Comparison of ENCODE assay signal across 8 cellular contexts in genomic region chr6:38871745-38872568, GRCh38.
A peak's percentile ranks its signal among the peaks of the same experiment; 100 is the strongest.
DNase-seq lines count a peak whose midpoint lies in the region; ATAC-seq and TF ChIP-seq lines count a peak whose summit lies in the region.

No MANE protein-coding gene starts in this region.

- POLR2A ChIA-PET in HEK293T (lab: Yijun Ruan, JAX) = no interaction called here

- no peak overlapping the region for H3K27ac ChIP-seq in CD4-positive, CD25-positive, alpha-beta regulatory T cell (ENCODE audit: insufficient read depth, low read length, poor library complexity, severe bottlenecking)
- H3K27ac ChIP-seq in fibroblast of lung (ENCODE audit: insufficient read depth, low read length) = no peak overlapping the region
- H3K27ac ChIP-seq in neural progenitor cell = no peak overlapping the region
- H3K27ac ChIP-seq in tibial nerve = no peak overlapping the region

- ATAC-seq in CD4-positive, CD25-positive, alpha-beta regulatory T cell (ENCODE audit: low read depth in 2 of 2) = peak in 1 of 2 donors; percentile 52
- no peak for ATAC-seq in stimulated activated memory B cell treated with anti-CD40 and anti-IgM and Interleukin-4, amounts not matched to agents 10 μg/mL and 1 μg/mL and 100 μg/mL, for 72 hours

- H3K4me2 ChIP-seq in fibroblast of lung (ENCODE audit: extremely low read depth, insufficient read depth, low read length) (no peak overlapping the region), neural progenitor cell (no peak overlapping the region)

- no peak overlapping the region for H3K4me3 Mint-ChIP-seq in CD4-positive, CD25-positive, alpha-beta regulatory T cell
- no peak overlapping the region for H3K4me3 Mint-ChIP-seq in neural progenitor cell
- H3K4me3 Mint-ChIP-seq in stimulated activated memory B cell treated with anti-CD40 and anti-IgM and Interleukin-4, amounts not matched to agents 10 μg/mL and 1 μg/mL and 100 μg/mL, for 72 hours = no peak overlapping the region

- TF ChIP-seq POLR2A in tibial nerve (IDR thresholded peaks at IDR 0.05) = no peak

- 39 to 40% methylated on average over 15 of the region's 15 CpGs for WGBS in tibial nerve, 2 donors

- H2AFZ ChIP-seq in fibroblast of lung (ENCODE audit: low read length) = no peak overlapping the region
- peak overlapping the region; percentile 10 for H2AFZ ChIP-seq in neural progenitor cell (replicated peaks)

- H3K27me3 ChIP-seq in CD4-positive, CD25-positive, alpha-beta regulatory T cell (ENCODE audit: control insufficient read depth, insufficient read depth, low read length) = peaks cover 1% of the 10 kb centered on the region
- H3K27me3 ChIP-seq in NT2/D1 (ENCODE audit: insufficient read depth, insufficient read length) (no peaks in the 10 kb centered on the region), fibroblast of lung (ENCODE audit: control insufficient read depth, insufficient read depth, low read length) (no peaks in the 10 kb centered on the region), neural progenitor cell (no peaks in the 10 kb centered on the region), tibial nerve (no peaks in the 10 kb centered on the region)

- H4K20me1 ChIP-seq in fibroblast of lung (ENCODE audit: control insufficient read depth, extremely low read depth, insufficient read depth, low read length) = no peaks in the 10 kb centered on the region
- H4K20me1 ChIP-seq in neural progenitor cell (ENCODE audit: low read depth) = no peaks in the 10 kb centered on the region

- no peaks in the 10 kb centered on the region for H3F3A ChIP-seq in neural progenitor cell (ENCODE audit: low read depth)

- H3K9ac ChIP-seq in NT2/D1 (ENCODE audit: insufficient read length, low read depth) (no peak overlapping the region), fibroblast of lung (ENCODE audit: insufficient read depth, low read length) (no peak overlapping the region), neural progenitor cell (no peak overlapping the region)

- peaks cover 0 to 3% (median 0%) of the 10 kb centered on the region in 7 donors for H3K9me3 Mint-ChIP-seq in CD4-positive, CD25-positive, alpha-beta regulatory T cell
- no peaks in the 10 kb centered on the region for H3K9me3 Mint-ChIP-seq in neural progenitor cell
- H3K9me3 Mint-ChIP-seq in stimulated activated memory B cell treated with anti-CD40 and anti-IgM and Interleukin-4, amounts not matched to agents 10 μg/mL and 1 μg/mL and 100 μg/mL, for 72 hours = no peaks in the 10 kb centered on the region

- peak; percentile 14 to 68 (median 66) for DNase-seq in CD4-positive, CD25-positive, alpha-beta regulatory T cell
- peak; percentile 74 for DNase-seq in HEK293T (ENCODE audit: extremely low spot score)
- DNase-seq in NT2/D1 (ENCODE audit: low read depth, low spot score) = peak; percentile 32
- peak; percentile 41 for DNase-seq in activated T-cell treated with anti-CD3 and anti-CD28 coated beads for 4 hours
- DNase-seq in fibroblast of lung (ENCODE audit: low read depth in 2 of 2) = peak; percentile 24 to 60
- DNase-seq in neural progenitor cell (ENCODE audit: low spot score) = peak; percentile 77
- peak; percentile 16 to 72 for DNase-seq in tibial nerve (ENCODE audit: low spot score in 2 of 2)

- H3K36me3 Mint-ChIP-seq in CD4-positive, CD25-positive, alpha-beta regulatory T cell = no peaks in the 10 kb centered on the region
- H3K36me3 Mint-ChIP-seq in neural progenitor cell = no peaks in the 10 kb centered on the region
- H3K36me3 Mint-ChIP-seq in stimulated activated memory B cell treated with anti-CD40 and anti-IgM and Interleukin-4, amounts not matched to agents 10 μg/mL and 1 μg/mL and 100 μg/mL, for 72 hours = no peaks in the 10 kb centered on the region

- H3K79me2 ChIP-seq in fibroblast of lung (ENCODE audit: control insufficient read depth, insufficient read depth, low read length) (no peaks in the 10 kb centered on the region), neural progenitor cell (ENCODE audit: low read depth) (no peaks in the 10 kb centered on the region)

- CTCF ChIA-PET in HEK293T (lab: Yijun Ruan, JAX) = interaction anchor here (0.5 to 2.4 kb wide), 13 partner anchors 10 to 438 kb away, joined by 3 to 9 read pairs (median 4); no protein-coding TSS in a partner anchor

- H3K36me3 ChIP-seq in CD4-positive, CD25-positive, alpha-beta regulatory T cell (ENCODE audit: control insufficient read depth, insufficient read depth, low read length) = no peaks in the 10 kb centered on the region
- H3K36me3 ChIP-seq in NT2/D1 (ENCODE audit: insufficient read depth, insufficient read length, low read length) (no peaks in the 10 kb centered on the region), fibroblast of lung (ENCODE audit: control insufficient read depth, insufficient read depth, low read length) (no peaks in the 10 kb centered on the region), neural progenitor cell (no peaks in the 10 kb centered on the region), tibial nerve (no peaks in the 10 kb centered on the region)

- TF ChIP-seq CTCF in fibroblast of lung (conservative IDR thresholded peaks at IDR 0.05 in 1 of 2, IDR thresholded peaks at IDR 0.05 in 1 of 2; ENCODE audit: low read depth in 1 of 2, low read length in 2 of 2) (peak; percentile 95 to 99), neural progenitor cell (IDR thresholded peaks at IDR 0.05) (peak; percentile 99), tibial nerve (IDR thresholded peaks at IDR 0.05) (peak; percentile 61 to 87 (median 76))

- peaks cover 12 to 24% (median 18%) of the 10 kb centered on the region in 4 donors for H3K4me1 Mint-ChIP-seq in CD4-positive, CD25-positive, alpha-beta regulatory T cell
- peaks cover 8% of the 10 kb centered on the region for H3K4me1 Mint-ChIP-seq in neural progenitor cell
- peaks cover 6% of the 10 kb centered on the region for H3K4me1 Mint-ChIP-seq in stimulated activated memory B cell treated with anti-CD40 and anti-IgM and Interleukin-4, amounts not matched to agents 10 μg/mL and 1 μg/mL and 100 μg/mL, for 72 hours

- H3K4me1 ChIP-seq in CD4-positive, CD25-positive, alpha-beta regulatory T cell (ENCODE audit: control insufficient read depth, insufficient read depth, low read length, poor library complexity, severe bottlenecking) = peaks cover 13% of the 10 kb centered on the region
- H3K4me1 ChIP-seq in NT2/D1 (ENCODE audit: insufficient read depth, insufficient read length) = no peaks in the 10 kb centered on the region
- no peaks in the 10 kb centered on the region for H3K4me1 ChIP-seq in fibroblast of lung (ENCODE audit: control insufficient read depth, extremely low read depth, insufficient read depth, low read length)
- H3K4me1 ChIP-seq in neural progenitor cell = peaks cover 4% of the 10 kb centered on the region
- peaks cover 0 to 4% (median 0%) of the 10 kb centered on the region in 4 donors for H3K4me1 ChIP-seq in tibial nerve

- peak overlapping the region in 2 of 3 donors; percentile 67 to 82 for H3K27ac Mint-ChIP-seq in CD4-positive, CD25-positive, alpha-beta regulatory T cell
- H3K27ac Mint-ChIP-seq in neural progenitor cell = no peak overlapping the region
- no peak overlapping the region for H3K27ac Mint-ChIP-seq in stimulated activated memory B cell treated with anti-CD40 and anti-IgM and Interleukin-4, amounts not matched to agents 10 μg/mL and 1 μg/mL and 100 μg/mL, for 72 hours

- peaks cover 12% of the 10 kb centered on the region for H3K27me3 Mint-ChIP-seq in CD4-positive, CD25-positive, alpha-beta regulatory T cell
- peaks cover 3% of the 10 kb centered on the region for H3K27me3 Mint-ChIP-seq in neural progenitor cell (ENCODE audit: insufficient read depth, low read depth)
- H3K27me3 Mint-ChIP-seq in stimulated activated memory B cell treated with anti-CD40 and anti-IgM and Interleukin-4, amounts not matched to agents 10 μg/mL and 1 μg/mL and 100 μg/mL, for 72 hours = no peaks in the 10 kb centered on the region

- H3K4me3 ChIP-seq in CD4-positive, CD25-positive, alpha-beta regulatory T cell (ENCODE audit: low read depth, low read length) = no peak overlapping the region
- no peak overlapping the region for H3K4me3 ChIP-seq in NT2/D1 (ENCODE audit: insufficient read length, low read depth)
- no peak overlapping the region for H3K4me3 ChIP-seq in fibroblast of lung (replicated peaks in 1 of 4; ENCODE audit: control extremely low read depth in 1 of 4, insufficient read depth in 1 of 4, low read depth in 3 of 4, low read length in 4 of 4)
- no peak overlapping the region for H3K4me3 ChIP-seq in neural progenitor cell
- H3K4me3 ChIP-seq in tibial nerve = no peak overlapping the region

- TF ChIP-seq EP300 in tibial nerve (IDR thresholded peaks at IDR 0.05) = no peak

- no peaks in the 10 kb centered on the region for H3K9me3 ChIP-seq in CD4-positive, CD25-positive, alpha-beta regulatory T cell (ENCODE audit: control insufficient read depth in 2 of 2, low read length in 2 of 2)
- H3K9me3 ChIP-seq in NT2/D1 (ENCODE audit: insufficient read depth, low read length) (no peaks in the 10 kb centered on the region), fibroblast of lung (ENCODE audit: control insufficient read depth, insufficient read depth, low read depth, low read length) (no peaks in the 10 kb centered on the region), neural progenitor cell (ENCODE audit: low read depth) (no peaks in the 10 kb centered on the region), tibial nerve (no peaks in the 10 kb centered on the region)

TF ChIP-seq in HEK293T, 16 proteins besides CTCF, POLR2A, EP300 and RAD21:
- TF ChIP-seq ARNT (IDR thresholded peaks at IDR 0.05) (no peak), FOXK2 (IDR thresholded peaks at IDR 0.05) (no peak), FOXM1 (IDR thresholded peaks at IDR 0.05; ENCODE audit: borderline replicate concordance) (no peak), HDGF (IDR thresholded peaks at IDR 0.05; ENCODE audit: borderline replicate concordance) (no peak), ZNF384 (IDR thresholded peaks at IDR 0.05) (no peak), PKNOX1 (IDR thresholded peaks at IDR 0.05) (no peak), ELF4 (IDR thresholded peaks at IDR 0.05) (no peak), SUZ12 (IDR thresholded peaks at IDR 0.05) (no peak), LEF1 (IDR thresholded peaks at IDR 0.05; ENCODE audit: borderline replicate concordance) (no peak), NFRKB (IDR thresholded peaks at IDR 0.05) (no peak), FOXA1 (IDR thresholded peaks at IDR 0.05) (no peak)

Comparison
In these comparisons a context has a peak if more than half of its experiments do, and no peak if none do; other contexts are left out.
1. H3K27ac Mint-ChIP-seq: peak in CD4-positive, CD25-positive, alpha-beta regulatory T cell (2 of 3); none in neural progenitor cell (single experiment) and stimulated activated memory B cell treated with anti-CD40 and anti-IgM and Interleukin-4, amounts not matched to agents 10 μg/mL and 1 μg/mL and 100 μg/mL, for 72 hours (single experiment).
2. Peak in every context shown above with its lines, with median percentiles within 50 percentile points of each other: DNase-seq and CTCF ChIP-seq.